ENCODE assay signal across 11 cellular contexts in genomic region chr10:106931159-106931852, GRCh38.
DNase-seq lines count a peak whose midpoint lies in the region; ATAC-seq and TF ChIP-seq lines count a peak whose summit lies in the region.
"Had no signal": no experiment of that assay in that cellular context is flagged by ENCODE, and none has a peak within 500 bp of the region (broad histone marks: within the 10 kb centered on the region; RNA-seq: fewer than 3 reads in every experiment).

No MANE protein-coding gene starts in this region.

- no peaks in the 10 kb centered on the region for H3K36me3 Mint-ChIP-seq in CD14-positive monocyte

- H3K4me3 Mint-ChIP-seq in CD14-positive monocyte: peak overlapping the region in 1 of 2 donors; percentile 24

- H3K27ac Mint-ChIP-seq in CD14-positive monocyte: peak overlapping the region in 2 of 7 donors; percentile 13 to 42

- peak; percentile 78 for DNase-seq in left lobe of liver (ENCODE audit: low spot score)
- no peak for DNase-seq in CD14-positive monocyte (ENCODE audit: low spot score)
- no peak for DNase-seq in NCI-H1105 (lab: John Stamatoyannopoulos, UW)
- no peak for DNase-seq in NCI-H82 treated with DMSO at 0.1 percent for 48 hours (lab: John Stamatoyannopoulos, UW; ENCODE audit: unreplicated experiment)
- DNase-seq in OCI-M1 (lab: John Stamatoyannopoulos, UW): no peak
- DNase-seq: amniotic stem cell, DMS79 treated with DMSO at 0.1 percent for 48 hours, spleen had no signal

- TF ChIP-seq CTCF in CD14-positive monocyte (IDR thresholded peaks at IDR 0.05): no peak

- ATAC-seq in GM18519 (IDR thresholded peaks at IDR 0.05; ENCODE audit: low FRiP score, unreplicated experiment) (peak; percentile 67), GM21447 (IDR thresholded peaks at IDR 0.05; ENCODE audit: unreplicated experiment) (peak; percentile 69), HG03139 (IDR thresholded peaks at IDR 0.05; ENCODE audit: unreplicated experiment) (peak; percentile 57), left lobe of liver (peak; percentile 97)

- H3K9me3 Mint-ChIP-seq in CD14-positive monocyte: peaks cover 0 to 4% (median 0%) of the 10 kb centered on the region in 7 donors

- intact Hi-C loops in CD14-positive monocyte (cut with micrococcal nuclease): no loop called here

- peaks cover 43% of the 10 kb centered on the region for H3K4me1 Mint-ChIP-seq in CD14-positive monocyte

- H3K27me3 Mint-ChIP-seq in CD14-positive monocyte (ENCODE audit: low read depth in 3 of 3): peaks cover 0 to 2% (median 1%) of the 10 kb centered on the region in 3 donors
